ENCODE assay signal across 14 cellular contexts in the genomic region with DNA sequence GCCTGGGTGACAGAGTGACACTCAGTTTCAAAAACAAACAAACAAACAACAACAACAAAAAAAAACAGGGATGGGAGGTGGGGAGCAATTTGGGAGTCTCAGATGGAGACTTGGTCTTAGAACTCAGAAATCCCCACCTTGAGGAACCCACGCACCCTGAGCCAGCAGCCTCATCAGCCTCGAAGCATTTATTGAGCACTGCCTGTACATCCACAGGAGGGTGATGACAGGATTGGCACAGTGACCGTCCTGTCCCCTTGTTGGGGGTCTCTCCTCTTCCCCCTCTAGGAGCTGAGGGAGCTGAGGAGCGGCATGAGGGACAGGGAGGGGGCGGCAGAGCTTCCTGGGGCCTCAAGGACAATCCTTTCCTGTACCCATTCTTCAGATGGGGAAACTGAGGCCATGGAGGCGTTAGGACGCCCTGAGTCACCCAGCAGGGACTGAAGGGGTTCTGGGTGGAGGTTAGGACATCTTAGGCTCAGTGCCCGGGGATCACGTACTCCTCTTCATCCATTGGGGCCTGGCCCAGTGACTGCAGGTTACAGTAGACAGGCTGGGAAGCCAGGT. TPM values are rescaled to one million over a fixed set of nuclear protein-coding genes. Genes with fewer than 3 reads are reported as not detected.
A peak's percentile ranks its signal among the peaks of the same experiment; 100 is the strongest.
DNase-seq lines count a peak whose midpoint lies in the region; ATAC-seq, FAIRE-seq and TF ChIP-seq lines count a peak whose summit lies in the region.
"Had no signal": no experiment of that assay in that cellular context is flagged by ENCODE, and none has a peak within 500 bp of the region (broad histone marks: within the 10 kb centered on the region; RNA-seq: fewer than 3 reads in every experiment).

No MANE protein-coding gene starts in this region.

- H3K36me3 Mint-ChIP-seq in dendritic cell treated with granulocyte-macrophage colony-stimulating factor and Interleukin-4, amounts not matched to agents 40 ng/mL and 50 ng/mL, for 4 days (ENCODE audit: low read depth) = peaks cover 70% of the 10 kb centered on the region

- no peaks in the 10 kb centered on the region; a peak in 1 of 5 replicates for H3K27me3 ChIP-seq in HepG2 (ENCODE audit: control insufficient read depth in 1 of 2, insufficient read depth in 2 of 2, low read length in 2 of 2)
- H3K27me3 ChIP-seq in right lobe of liver = no peaks in the 10 kb centered on the region

- ATAC-seq in HepG2 (no peak), right lobe of liver (no peak)

- H3K27me3 Mint-ChIP-seq in dendritic cell treated with granulocyte-macrophage colony-stimulating factor and Interleukin-4, amounts not matched to agents 40 ng/mL and 50 ng/mL, for 4 days = no peaks in the 10 kb centered on the region

- 96% methylated on average over 2 of the region's 9 CpGs for WGBS in HepG2 (ENCODE audit: low lambda C conversion rate)
- 100% methylated on average over 1 of the region's 9 CpGs for WGBS in right lobe of liver (ENCODE audit: insufficient coverage, low coverage, low lambda C conversion rate, missing lambda C conversion rate)

- TF ChIP-seq RAD21 in HepG2 (CRISPR knock-in tag; IDR thresholded peaks at IDR 0.05) = no peak

- H3K9me3 Mint-ChIP-seq in dendritic cell treated with granulocyte-macrophage colony-stimulating factor and Interleukin-4, amounts not matched to agents 40 ng/mL and 50 ng/mL, for 4 days = no peaks in the 10 kb centered on the region

- H3K27ac ChIP-seq in HepG2 (ENCODE audit: extremely low read length, insufficient read depth, low read length) (no peak overlapping the region), right lobe of liver (no peak overlapping the region)
- H3K27ac ChIP-seq: GM23248 had no signal

- H3K9ac ChIP-seq in HepG2 (ENCODE audit: insufficient read depth, low read depth, low read length) = no peak overlapping the region
- H3K9ac ChIP-seq: GM23248 had no signal

- TF ChIP-seq CTCF in HepG2 (CRISPR knock-in tag; IDR thresholded peaks at IDR 0.05) = no peak
- no peak for TF ChIP-seq CTCF in right lobe of liver (IDR thresholded peaks at IDR 0.05)

- H3K4me3 ChIP-seq in HepG2 (replicated peaks in 1 of 3; ENCODE audit: insufficient read depth in 1 of 3, low read depth in 2 of 3, low read length in 3 of 3) (no peak overlapping the region), right lobe of liver (no peak overlapping the region)
- H3K4me3 ChIP-seq: GM23248 had no signal

- H3K4me1 ChIP-seq in HepG2 (ENCODE audit: insufficient read depth, low read length) = peaks cover 26% of the 10 kb centered on the region
- peaks cover 0 to 27% (median 7%) of the 10 kb centered on the region in 4 donors for H3K4me1 ChIP-seq in right lobe of liver

- H3K36me3 ChIP-seq in HepG2 (replicated peaks in 1 of 2; ENCODE audit: control insufficient read depth in 1 of 2, insufficient read depth in 2 of 2, low read length in 2 of 2) (peaks cover 3 to 19% of the 10 kb centered on the region in 2 experiments; a peak in 4 of 5 replicates), right lobe of liver (no peaks in the 10 kb centered on the region)

- no peak for FAIRE-seq in HepG2 (lab: Jason Lieb, UNC)
- FAIRE-seq in frontal cortex (lab: Jason Lieb, UNC) = no peak
- FAIRE-seq: GM12892, RCC 7860 had no signal

- H4K20me1 ChIP-seq in HepG2 (ENCODE audit: insufficient read depth, low read length) = peaks cover 37% of the 10 kb centered on the region

- TF ChIP-seq POLR2A in HepG2 (IDR thresholded peaks at IDR 0.05; ENCODE audit: insufficient read depth in 1 of 2, low read depth in 2 of 2, low read length in 2 of 2) (no peak), right lobe of liver (IDR thresholded peaks at IDR 0.05) (no peak)

- POLR2A ChIA-PET in HepG2 (lab: Yijun Ruan, JAX) = interaction anchor here (1.5 to 14.3 kb wide), 4 partner anchors 10 to 24 kb away, joined by 3 to 514 read pairs (median 16); no protein-coding TSS in a partner anchor

- in situ Hi-C loops in HepG2 (cut with HindIII; ENCODE audit: extremely low pct_ligation_motif_present, low pct_unique_long_range_greater_than_20kb) = no loop called here

- H3K9me3 ChIP-seq in HepG2 (ENCODE audit: low read length) (no peaks in the 10 kb centered on the region), right lobe of liver (no peaks in the 10 kb centered on the region)

- no peak overlapping the region for H3K4me2 ChIP-seq in HepG2 (ENCODE audit: low read depth, low read length)

- H2AFZ ChIP-seq in HepG2 (ENCODE audit: low read length) = no peak overlapping the region
- H2AFZ ChIP-seq: GM23248 had no signal

- no peak overlapping the region for H3K4me3 Mint-ChIP-seq in dendritic cell treated with granulocyte-macrophage colony-stimulating factor and Interleukin-4, amounts not matched to agents 40 ng/mL and 50 ng/mL, for 4 days

- CTCF ChIA-PET in HepG2 (lab: Yijun Ruan, JAX; ENCODE audit: low intra/inter-chr PET ratio, low total read pairs) = no interaction called here

- no peak for DNase-seq in HepG2 (ENCODE audit: low spot score)
- DNase-seq in right lobe of liver = no peak
- DNase-seq in frontal cortex (ENCODE audit: low spot score in 2 of 2) = no peak
- DNase-seq in cerebellar nuclear complex (lab: John Stamatoyannopoulos, UW) = no peak
- no peak for DNase-seq in LoVo (ENCODE audit: low spot score)
- DNase-seq: NCI-H1105, NCI-H1694, NCI-H524 had no signal

- intact Hi-C loops in HepG2 (cut with micrococcal nuclease; ENCODE audit: unreplicated experiment) (no loop called here), right lobe of liver (cut with DNase I) (no loop called here)
- intact Hi-C loops in dendritic cell treated with granulocyte-macrophage colony-stimulating factor and Interleukin-4, amounts not matched to agents 40 ng/mL and 50 ng/mL, for 4 days (cut with micrococcal nuclease) = loop anchor here (1.0 kb wide), 1 partner anchor 10 kb away; no protein-coding TSS in a partner anchor

- peaks cover 13% of the 10 kb centered on the region for H3K79me2 ChIP-seq in HepG2 (ENCODE audit: insufficient read depth, low read length)

- TF ChIP-seq EP300 in HepG2 (IDR thresholded peaks at IDR 0.05; ENCODE audit: low read depth in 2 of 2, low read length in 2 of 2) (no peak), HepG2 (CRISPR knock-in tag; IDR thresholded peaks at IDR 0.05; ENCODE audit: borderline replicate concordance) (no peak)

- no TSS peak for BruUV-seq in HepG2 (replicated peaks; lab: Mats Ljungman, UMichigan)

- H3K4me1 Mint-ChIP-seq in dendritic cell treated with granulocyte-macrophage colony-stimulating factor and Interleukin-4, amounts not matched to agents 40 ng/mL and 50 ng/mL, for 4 days (ENCODE audit: low read depth) = peaks cover 94% of the 10 kb centered on the region

- peak overlapping the region; percentile 96 for H3K27ac Mint-ChIP-seq in dendritic cell treated with granulocyte-macrophage colony-stimulating factor and Interleukin-4, amounts not matched to agents 40 ng/mL and 50 ng/mL, for 4 days

RNA-seq across cellular contexts. Expression of a gene that starts 5.6 kb away (rescaled TPM):
- total RNA-seq in HepG2 (2016; rRNA removed; fragmentation: Illumina TruSeq; extraction: Trizol) (43.0 and 146 TPM in 2 replicates), right lobe of liver (100 to 1,000 TPM in 2 of 6 experiments, 10 to 100 TPM in 2, 1 to 10 TPM in 1, under 1 TPM in 1; 0.88 to 160 (median 57.5) TPM), frontal cortex (not detected)
- total RNA-seq in HepG2 (2016; cell fraction: cytosol; rRNA removed; fragmentation: Illumina TruSeq; extraction: Trizol; ENCODE audit: low read depth) = 42.0 and 45.2 TPM in 2 replicates
- 37.4 and 148 TPM in 2 replicates for total RNA-seq in HepG2 (2016; cell fraction: insoluble cytoplasmic fraction; rRNA removed; fragmentation: Illumina TruSeq; extraction: Trizol)
- 53.4 and 57.4 TPM in 2 replicates for total RNA-seq in HepG2 (2016; cell fraction: membrane; rRNA removed; fragmentation: Illumina TruSeq; extraction: Trizol)
- total RNA-seq in HepG2 (2016; cell fraction: nucleus; rRNA removed; fragmentation: Illumina TruSeq; extraction: Trizol) = 112 and 139 TPM in 2 replicates
- polyA plus RNA-seq in HepG2 (2011; rRNA removed) = 422 and 537 TPM in 2 replicates
- polyA plus RNA-seq in HepG2 (2011; cell fraction: cytosol; rRNA removed) = 539 and 794 TPM in 2 replicates
- polyA plus RNA-seq in HepG2 (2011; cell fraction: nucleus; rRNA removed) = 1,510 and 1,558 TPM in 2 replicates
- polyA plus RNA-seq in HepG2 (2012) = 229 and 758 TPM in 2 replicates
- polyA plus RNA-seq in HepG2 (2016; cell fraction: cytosol; fragmentation: Illumina TruSeq; extraction: Trizol; ENCODE audit: low read depth) = 22.2 and 24.9 TPM in 2 replicates
- polyA plus RNA-seq in HepG2 (2016; cell fraction: insoluble cytoplasmic fraction; fragmentation: Illumina TruSeq; extraction: Trizol; ENCODE audit: low read depth) = 49.2 and 57.0 TPM in 2 replicates
- polyA plus RNA-seq in HepG2 (2016; cell fraction: membrane; fragmentation: Illumina TruSeq; extraction: Trizol; ENCODE audit: low read depth) = 30.8 and 31.5 TPM in 2 replicates
- 315 and 334 TPM in 2 replicates for polyA plus RNA-seq in HepG2 (2016; cell fraction: nucleus; fragmentation: Illumina TruSeq; extraction: Trizol; ENCODE audit: insufficient read depth, low read depth)
- 4.5 and 440 TPM in 2 replicates for polyA minus RNA-seq in HepG2 (2011; rRNA and poly(A)+ RNA removed; ENCODE audit: low replicate concordance)
- 366 and 433 TPM in 2 replicates for polyA minus RNA-seq in HepG2 (2011; cell fraction: cytosol; rRNA and poly(A)+ RNA removed)
- polyA minus RNA-seq in HepG2 (2011; cell fraction: nucleus; rRNA and poly(A)+ RNA removed) = 115 and 151 TPM in 2 replicates

RNA-seq across cellular contexts. Expression of a gene that starts 5.8 kb away (rescaled TPM):
- total RNA-seq in HepG2 (2016; rRNA removed; fragmentation: Illumina TruSeq; extraction: Trizol) (0.13 TPM in 1 of 2 replicates, not detected in the other), right lobe of liver (10 to 100 TPM in 1 of 6 experiments, 1 to 10 TPM in 5; 1.9 to 12.6 (median 3.2) TPM), frontal cortex (0.41 TPM)
- total RNA-seq in HepG2 (2016; cell fraction: cytosol; rRNA removed; fragmentation: Illumina TruSeq; extraction: Trizol; ENCODE audit: low read depth) = 0.20 TPM in 1 of 2 replicates, not detected in the other
- 0.11 TPM in 1 of 2 replicates, not detected in the other for total RNA-seq in HepG2 (2016; cell fraction: insoluble cytoplasmic fraction; rRNA removed; fragmentation: Illumina TruSeq; extraction: Trizol)
- total RNA-seq in HepG2 (2016; cell fraction: membrane; rRNA removed; fragmentation: Illumina TruSeq; extraction: Trizol) = 0.17 and 0.19 TPM in 2 replicates
- total RNA-seq in HepG2 (2016; cell fraction: nucleus; rRNA removed; fragmentation: Illumina TruSeq; extraction: Trizol) = 0.25 TPM in 1 of 2 replicates, not detected in the other
- 0.53 and 0.85 TPM in 2 replicates for polyA plus RNA-seq in HepG2 (2011; rRNA removed)
- 0.66 and 0.68 TPM in 2 replicates for polyA plus RNA-seq in HepG2 (2011; cell fraction: cytosol; rRNA removed)
- 0.16 and 0.35 TPM in 2 replicates for polyA plus RNA-seq in HepG2 (2011; cell fraction: nucleus; rRNA removed)
- polyA plus RNA-seq in HepG2 (2012) = 0.11 and 0.13 TPM in 2 replicates
- polyA plus RNA-seq in HepG2 (2016; cell fraction: cytosol; fragmentation: Illumina TruSeq; extraction: Trizol; ENCODE audit: low read depth) = 0.05 TPM in 1 of 2 replicates, not detected in the other
- polyA plus RNA-seq in HepG2 (2016; cell fraction: insoluble cytoplasmic fraction; fragmentation: Illumina TruSeq; extraction: Trizol; ENCODE audit: low read depth) = 0.12 and 0.15 TPM in 2 replicates
- polyA plus RNA-seq in HepG2 (2016; cell fraction: membrane; fragmentation: Illumina TruSeq; extraction: Trizol; ENCODE audit: low read depth) = 0.13 TPM in 1 of 2 replicates, not detected in the other
- not detected in 2 replicates for polyA plus RNA-seq in HepG2 (2016; cell fraction: nucleus; fragmentation: Illumina TruSeq; extraction: Trizol; ENCODE audit: insufficient read depth, low read depth)
- polyA minus RNA-seq in HepG2 (2011; rRNA and poly(A)+ RNA removed; ENCODE audit: low replicate concordance) = 0.60 TPM in 1 of 2 replicates, not detected in the other
- polyA minus RNA-seq in HepG2 (2011; cell fraction: cytosol; rRNA and poly(A)+ RNA removed) = 0.40 and 0.70 TPM in 2 replicates
- polyA minus RNA-seq in HepG2 (2011; cell fraction: nucleus; rRNA and poly(A)+ RNA removed) = 0.25 TPM in 1 of 2 replicates, not detected in the other
- total RNA-seq: A172, Daoy, GM23248 had no signal
- polyA plus RNA-seq: GM23248 had no signal

RNA-seq across cellular contexts. Expression of a gene that starts 27.6 kb away (rescaled TPM):
- total RNA-seq in HepG2 (2016; rRNA removed; fragmentation: Illumina TruSeq; extraction: Trizol) = 19.3 and 39.5 TPM in 2 replicates
- total RNA-seq in HepG2 (2016; cell fraction: cytosol; rRNA removed; fragmentation: Illumina TruSeq; extraction: Trizol; ENCODE audit: low read depth) = 95.2 and 104 TPM in 2 replicates
- total RNA-seq in HepG2 (2016; cell fraction: insoluble cytoplasmic fraction; rRNA removed; fragmentation: Illumina TruSeq; extraction: Trizol) = 14.4 and 39.0 TPM in 2 replicates
- 103 and 124 TPM in 2 replicates for total RNA-seq in HepG2 (2016; cell fraction: membrane; rRNA removed; fragmentation: Illumina TruSeq; extraction: Trizol)
- total RNA-seq in HepG2 (2016; cell fraction: nucleus; rRNA removed; fragmentation: Illumina TruSeq; extraction: Trizol) = 26.9 and 35.1 TPM in 2 replicates
- 20.8 and 33.4 TPM in 2 replicates for polyA plus RNA-seq in HepG2 (2011; rRNA removed)
- polyA plus RNA-seq in HepG2 (2011; cell fraction: cytosol; rRNA removed) = 11.6 and 28.6 TPM in 2 replicates
- polyA plus RNA-seq in HepG2 (2011; cell fraction: nucleus; rRNA removed) = 200 and 290 TPM in 2 replicates
- polyA plus RNA-seq in HepG2 (2012) = 18.2 and 31.6 TPM in 2 replicates
- polyA plus RNA-seq in HepG2 (2016; cell fraction: cytosol; fragmentation: Illumina TruSeq; extraction: Trizol; ENCODE audit: low read depth) = 133 and 147 TPM in 2 replicates
- polyA plus RNA-seq in HepG2 (2016; cell fraction: insoluble cytoplasmic fraction; fragmentation: Illumina TruSeq; extraction: Trizol; ENCODE audit: low read depth) = 34.3 and 41.3 TPM in 2 replicates
- polyA plus RNA-seq in HepG2 (2016; cell fraction: membrane; fragmentation: Illumina TruSeq; extraction: Trizol; ENCODE audit: low read depth) = 147 and 152 TPM in 2 replicates
- polyA plus RNA-seq in HepG2 (2016; cell fraction: nucleus; fragmentation: Illumina TruSeq; extraction: Trizol; ENCODE audit: insufficient read depth, low read depth) = 117 and 122 TPM in 2 replicates
- polyA minus RNA-seq in HepG2 (2011; rRNA and poly(A)+ RNA removed; ENCODE audit: low replicate concordance) = 10.3 and 12.3 TPM in 2 replicates
- 12.0 and 13.9 TPM in 2 replicates for polyA minus RNA-seq in HepG2 (2011; cell fraction: cytosol; rRNA and poly(A)+ RNA removed)
- 20.1 and 21.6 TPM in 2 replicates for polyA minus RNA-seq in HepG2 (2011; cell fraction: nucleus; rRNA and poly(A)+ RNA removed)
- total RNA-seq in right lobe of liver = 10 to 100 TPM; 12.8 to 23.9 (median 15.9) TPM
- total RNA-seq in frontal cortex = 69.3 TPM

RNA-seq across cellular contexts. Expression of a gene that starts 46.3 kb away (rescaled TPM):
- total RNA-seq in HepG2 (2016; rRNA removed; fragmentation: Illumina TruSeq; extraction: Trizol) = 29.4 and 48.5 TPM in 2 replicates
- total RNA-seq in HepG2 (2016; cell fraction: cytosol; rRNA removed; fragmentation: Illumina TruSeq; extraction: Trizol; ENCODE audit: low read depth) = 8.4 and 10.1 TPM in 2 replicates
- 29.3 and 46.4 TPM in 2 replicates for total RNA-seq in HepG2 (2016; cell fraction: insoluble cytoplasmic fraction; rRNA removed; fragmentation: Illumina TruSeq; extraction: Trizol)
- total RNA-seq in HepG2 (2016; cell fraction: membrane; rRNA removed; fragmentation: Illumina TruSeq; extraction: Trizol) = 16.0 and 18.7 TPM in 2 replicates
- 33.6 and 37.4 TPM in 2 replicates for total RNA-seq in HepG2 (2016; cell fraction: nucleus; rRNA removed; fragmentation: Illumina TruSeq; extraction: Trizol)
- polyA plus RNA-seq in HepG2 (2011; rRNA removed) = 29.6 and 36.5 TPM in 2 replicates
- polyA plus RNA-seq in HepG2 (2011; cell fraction: cytosol; rRNA removed) = 14.0 and 25.3 TPM in 2 replicates
- polyA plus RNA-seq in HepG2 (2011; cell fraction: nucleus; rRNA removed) = 246 and 367 TPM in 2 replicates
- polyA plus RNA-seq in HepG2 (2012) = 32.5 and 49.8 TPM in 2 replicates
- 16.0 and 16.5 TPM in 2 replicates for polyA plus RNA-seq in HepG2 (2016; cell fraction: cytosol; fragmentation: Illumina TruSeq; extraction: Trizol; ENCODE audit: low read depth)
- polyA plus RNA-seq in HepG2 (2016; cell fraction: insoluble cytoplasmic fraction; fragmentation: Illumina TruSeq; extraction: Trizol; ENCODE audit: low read depth) = 44.6 and 57.4 TPM in 2 replicates
- 18.1 and 22.4 TPM in 2 replicates for polyA plus RNA-seq in HepG2 (2016; cell fraction: membrane; fragmentation: Illumina TruSeq; extraction: Trizol; ENCODE audit: low read depth)
- 103 and 119 TPM in 2 replicates for polyA plus RNA-seq in HepG2 (2016; cell fraction: nucleus; fragmentation: Illumina TruSeq; extraction: Trizol; ENCODE audit: insufficient read depth, low read depth)
- polyA minus RNA-seq in HepG2 (2011; rRNA and poly(A)+ RNA removed; ENCODE audit: low replicate concordance) = 1.3 and 50.2 TPM in 2 replicates
- 20.4 and 29.0 TPM in 2 replicates for polyA minus RNA-seq in HepG2 (2011; cell fraction: cytosol; rRNA and poly(A)+ RNA removed)
- 13.3 and 14.3 TPM in 2 replicates for polyA minus RNA-seq in HepG2 (2011; cell fraction: nucleus; rRNA and poly(A)+ RNA removed)
- total RNA-seq in right lobe of liver = 1 to 10 TPM; 6.5 to 8.3 (median 7.8) TPM
- total RNA-seq in frontal cortex = 62.8 TPM

RNA-seq across cellular contexts. Expression of a gene that starts 51.2 kb away (rescaled TPM):
- 56.6 and 57.7 TPM in 2 replicates for total RNA-seq in HepG2 (2016; rRNA removed; fragmentation: Illumina TruSeq; extraction: Trizol)
- 13.1 and 14.4 TPM in 2 replicates for total RNA-seq in HepG2 (2016; cell fraction: cytosol; rRNA removed; fragmentation: Illumina TruSeq; extraction: Trizol; ENCODE audit: low read depth)
- 51.1 and 64.9 TPM in 2 replicates for total RNA-seq in HepG2 (2016; cell fraction: insoluble cytoplasmic fraction; rRNA removed; fragmentation: Illumina TruSeq; extraction: Trizol)
- 36.0 and 36.7 TPM in 2 replicates for total RNA-seq in HepG2 (2016; cell fraction: membrane; rRNA removed; fragmentation: Illumina TruSeq; extraction: Trizol)
- total RNA-seq in HepG2 (2016; cell fraction: nucleus; rRNA removed; fragmentation: Illumina TruSeq; extraction: Trizol) = 30.3 and 33.5 TPM in 2 replicates
- polyA plus RNA-seq in HepG2 (2011; rRNA removed) = 53.1 and 64.3 TPM in 2 replicates
- 37.2 and 38.6 TPM in 2 replicates for polyA plus RNA-seq in HepG2 (2011; cell fraction: cytosol; rRNA removed)
- polyA plus RNA-seq in HepG2 (2011; cell fraction: nucleus; rRNA removed) = 97.0 and 102 TPM in 2 replicates
- polyA plus RNA-seq in HepG2 (2012) = 26.8 and 28.6 TPM in 2 replicates
- 15.6 and 16.2 TPM in 2 replicates for polyA plus RNA-seq in HepG2 (2016; cell fraction: cytosol; fragmentation: Illumina TruSeq; extraction: Trizol; ENCODE audit: low read depth)
- polyA plus RNA-seq in HepG2 (2016; cell fraction: insoluble cytoplasmic fraction; fragmentation: Illumina TruSeq; extraction: Trizol; ENCODE audit: low read depth) = 40.6 and 44.1 TPM in 2 replicates
- polyA plus RNA-seq in HepG2 (2016; cell fraction: membrane; fragmentation: Illumina TruSeq; extraction: Trizol; ENCODE audit: low read depth) = 22.8 and 23.5 TPM in 2 replicates
- polyA plus RNA-seq in HepG2 (2016; cell fraction: nucleus; fragmentation: Illumina TruSeq; extraction: Trizol; ENCODE audit: insufficient read depth, low read depth) = 51.1 and 66.5 TPM in 2 replicates
- polyA minus RNA-seq in HepG2 (2011; rRNA and poly(A)+ RNA removed; ENCODE audit: low replicate concordance) = 22.4 and 187 TPM in 2 replicates
- polyA minus RNA-seq in HepG2 (2011; cell fraction: cytosol; rRNA and poly(A)+ RNA removed) = 44.1 and 52.6 TPM in 2 replicates
- polyA minus RNA-seq in HepG2 (2011; cell fraction: nucleus; rRNA and poly(A)+ RNA removed) = 46.4 and 57.7 TPM in 2 replicates
- 10 to 100 TPM; 33.0 to 55.5 (median 40.7) TPM for total RNA-seq in right lobe of liver
- total RNA-seq in frontal cortex = 18.3 TPM
